Comparison of ENCODE assay signal across 13 cellular contexts in genomic region chr4:187602339-187603092, GRCh38.
DNase-seq lines count a peak whose midpoint lies in the region; ATAC-seq and TF ChIP-seq lines count a peak whose summit lies in the region.
"Had no signal": no experiment of that assay in that cellular context is flagged by ENCODE, and none has a peak within 500 bp of the region (broad histone marks: within the 10 kb centered on the region; RNA-seq: fewer than 3 reads in every experiment).

No MANE protein-coding gene starts in this region.

- peak overlapping the region; percentile 36 for H3K4me2 ChIP-seq in OCI-LY1 (ENCODE audit: low read length)
- H3K4me2 ChIP-seq: PC-9 had no signal

- no peak for TF ChIP-seq CTCF in AG10803 (conservative IDR thresholded peaks at IDR 0.05; ENCODE audit: low read length)
- TF ChIP-seq CTCF in OCI-LY1 (IDR thresholded peaks at IDR 0.05; ENCODE audit: low read length) = no peak

- no peak for ATAC-seq in GM19455 (IDR thresholded peaks at IDR 0.05; ENCODE audit: unreplicated experiment)
- ATAC-seq: activated naive CD8-positive, alpha-beta T cell treated with anti-CD3 and anti-CD28 coated beads, Interleukin-2, amount 50 U/mL, for 24 hours; upper lobe of right lung had no signal

- H3F3A ChIP-seq in OCI-LY1 (ENCODE audit: insufficient read depth, low read length) = no peaks in the 10 kb centered on the region

- no peaks in the 10 kb centered on the region for H3K36me3 ChIP-seq in OCI-LY1 (ENCODE audit: insufficient read depth, low read length)
- H3K36me3 ChIP-seq: upper lobe of right lung had no signal

- H3K9ac ChIP-seq in OCI-LY1 (ENCODE audit: low read length) = peak overlapping the region; percentile 34; the same call in 1 of the 2 replicates

- H3K4me3 ChIP-seq in AG10803 (ENCODE audit: low read length) (peak overlapping the region; percentile 43), OCI-LY1 (ENCODE audit: low read depth, low read length, poor library complexity, severe bottlenecking) (no peak overlapping the region)
- H3K4me3 ChIP-seq: PC-9, upper lobe of right lung had no signal

- no peaks in the 10 kb centered on the region for H3K9me3 ChIP-seq in OCI-LY1 (ENCODE audit: low read length)
- H3K9me3 ChIP-seq: upper lobe of right lung had no signal

- H3K4me1 ChIP-seq in OCI-LY1 (ENCODE audit: insufficient read depth, low read length, severe bottlenecking) = peaks cover 70% of the 10 kb centered on the region
- H3K4me1 ChIP-seq: upper lobe of right lung had no signal

- peak overlapping the region; percentile 78 for H2AFZ ChIP-seq in OCI-LY1 (ENCODE audit: low read length)
- H2AFZ ChIP-seq: PC-9 had no signal

- H4K20me1 ChIP-seq in OCI-LY1 (ENCODE audit: insufficient read depth, low read length) = no peaks in the 10 kb centered on the region

- DNase-seq in AG10803 (ENCODE audit: low read depth) = peak; percentile 82
- DNase-seq in cerebellum (ENCODE audit: low spot score) = peak; percentile 4
- peak; percentile 57 for DNase-seq in myocyte (ENCODE audit: low read depth)
- no peak for DNase-seq in stimulated activated naive CD4-positive, alpha-beta T cell (lab: John Stamatoyannopoulos, UW)
- DNase-seq in activated CD4-positive, alpha-beta T cell treated with anti-CD3 and anti-CD28 coated beads for 48 hours = no peak
- no peak for DNase-seq in activated CD4-positive, CD25-positive, alpha-beta regulatory T cell treated with anti-CD3 and anti-CD28 coated beads, Interleukin-2, amount 50 U/mL, for 72 hours
- DNase-seq: activated naive CD8-positive, alpha-beta T cell treated with anti-CD3 and anti-CD28 coated beads, Interleukin-2, amount 50 U/mL, for 24 hours; CD4-positive, CD25-positive, alpha-beta regulatory T cell; NCI-H2107; PC-9; upper lobe of right lung had no signal

- H3K27ac ChIP-seq in OCI-LY1 (ENCODE audit: low read depth, low read length, poor library complexity, severe bottlenecking) = peak overlapping the region; percentile 77
- H3K27ac ChIP-seq: PC-9, upper lobe of right lung had no signal

- no peaks in the 10 kb centered on the region for H3K79me2 ChIP-seq in OCI-LY1 (ENCODE audit: insufficient read depth, low read length)

- no peaks in the 10 kb centered on the region for H3K9me2 ChIP-seq in OCI-LY1 (ENCODE audit: low read depth, low read length)

- no peaks in the 10 kb centered on the region for H3K27me3 ChIP-seq in OCI-LY1 (ENCODE audit: insufficient read depth, low read length)
- H3K27me3 ChIP-seq: upper lobe of right lung had no signal

Comparison
In these comparisons a context has a peak if more than half of its experiments do, and no peak if none do; other contexts are left out.
1. DNase-seq: peak in AG10803 (single experiment), cerebellum (single experiment) and myocyte (single experiment); none in stimulated activated naive CD4-positive, alpha-beta T cell (0 of 6), activated CD4-positive, alpha-beta T cell treated with anti-CD3 and anti-CD28 coated beads for 48 hours (single experiment) and activated CD4-positive, CD25-positive, alpha-beta regulatory T cell treated with anti-CD3 and anti-CD28 coated beads, Interleukin-2, amount 50 U/mL, for 72 hours (single experiment).